In the genomic region with DNA sequence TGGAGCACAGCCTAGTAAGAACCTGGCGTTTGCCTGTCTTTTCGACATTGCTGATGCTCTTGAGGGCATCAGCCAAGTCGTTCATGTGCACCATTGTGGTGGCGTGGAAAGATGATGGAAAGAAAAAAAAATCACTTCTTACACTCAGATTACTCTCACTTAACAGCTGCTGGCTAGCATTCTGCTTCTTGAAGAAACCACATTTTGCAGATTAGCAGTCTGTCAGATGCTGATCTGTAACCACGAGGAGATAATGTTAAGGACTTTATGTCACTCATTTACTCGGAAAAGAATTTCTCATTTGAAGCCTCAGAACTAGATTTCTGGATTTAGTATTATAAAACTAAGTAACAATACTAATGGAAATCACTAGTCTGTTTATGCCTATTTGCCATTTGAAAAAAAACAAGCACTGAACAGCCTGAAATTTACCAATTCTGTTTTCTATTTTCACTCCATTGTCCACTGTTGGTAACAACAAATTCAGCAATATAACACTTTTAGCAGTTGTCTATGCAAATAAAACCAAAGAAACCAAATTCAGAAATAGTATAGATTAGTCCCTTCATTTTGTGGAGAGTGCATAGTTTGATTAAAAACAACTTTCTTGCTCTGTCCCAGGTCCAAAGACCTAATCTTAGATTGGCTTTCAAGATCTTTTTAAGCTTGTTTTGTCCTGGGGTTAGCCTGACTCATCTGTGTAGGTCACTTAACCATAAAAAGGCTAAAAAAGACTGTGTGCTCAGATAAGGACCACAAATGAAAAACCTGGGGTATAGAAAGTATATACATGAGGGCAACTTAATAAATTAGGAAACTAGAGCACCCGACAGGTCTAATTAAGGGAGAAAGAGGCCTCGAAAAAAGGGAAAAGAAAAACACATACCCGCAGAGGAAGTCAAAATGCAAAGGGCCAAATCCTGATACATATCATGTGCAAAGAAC, we compare ENCODE assay signal across 8 cellular contexts.
DNase-seq lines count a peak whose midpoint lies in the region; ATAC-seq and TF ChIP-seq lines count a peak whose summit lies in the region.

No MANE protein-coding gene starts in this region.

- peaks cover 6% of the 10 kb centered on the region for H3K36me3 Mint-ChIP-seq in activated naive CD8-positive, alpha-beta T cell treated with anti-CD3 and anti-CD28 coated beads, Interleukin-2, amount 50 U/mL, for 24 hours (ENCODE audit: low read depth)
- H3K36me3 Mint-ChIP-seq in activated naive CD8-positive, alpha-beta T cell treated with anti-CD3 and anti-CD28 coated beads for 36 hours = peaks cover 1% of the 10 kb centered on the region

- H3K9me3 ChIP-seq in aorta (ENCODE audit: control insufficient read depth, low read length) = no peaks in the 10 kb centered on the region

- peak overlapping the region; percentile 49 to 64 for H3K27ac ChIP-seq in aorta (ENCODE audit: low read depth in 1 of 2, low read length in 2 of 2)

- peaks cover 19% of the 10 kb centered on the region for H3K4me1 Mint-ChIP-seq in activated naive CD8-positive, alpha-beta T cell treated with anti-CD3 and anti-CD28 coated beads, Interleukin-2, amount 50 U/mL, for 24 hours
- H3K4me1 Mint-ChIP-seq in activated naive CD8-positive, alpha-beta T cell treated with anti-CD3 and anti-CD28 coated beads for 36 hours = peaks cover 13% of the 10 kb centered on the region

- H3K4me3 ChIP-seq in astrocyte of the spinal cord (ENCODE audit: low read depth, low read length) (no peak overlapping the region), aorta (ENCODE audit: low read length in 2 of 2) (no peak overlapping the region)

- H3K27ac Mint-ChIP-seq in activated naive CD8-positive, alpha-beta T cell treated with anti-CD3 and anti-CD28 coated beads, Interleukin-2, amount 50 U/mL, for 24 hours = peak overlapping the region; percentile 16
- H3K27ac Mint-ChIP-seq in activated naive CD8-positive, alpha-beta T cell treated with anti-CD3 and anti-CD28 coated beads for 36 hours = no peak overlapping the region

- no peak for TF ChIP-seq CTCF in astrocyte of the spinal cord (IDR thresholded peaks at IDR 0.05; ENCODE audit: low read depth, low read length)

- no peaks in the 10 kb centered on the region for H3K27me3 Mint-ChIP-seq in activated naive CD8-positive, alpha-beta T cell treated with anti-CD3 and anti-CD28 coated beads, Interleukin-2, amount 50 U/mL, for 24 hours
- no peaks in the 10 kb centered on the region for H3K27me3 Mint-ChIP-seq in activated naive CD8-positive, alpha-beta T cell treated with anti-CD3 and anti-CD28 coated beads for 36 hours

- 44 to 49% methylated on average over 9 of the region's 9 CpGs for WGBS in aorta, 2 donors

- H3K36me3 ChIP-seq in aorta (ENCODE audit: control insufficient read depth in 1 of 2, insufficient read depth in 2 of 2, low read length in 1 of 2) = no peaks in the 10 kb centered on the region

- H3K4me3 Mint-ChIP-seq in activated naive CD8-positive, alpha-beta T cell treated with anti-CD3 and anti-CD28 coated beads, Interleukin-2, amount 50 U/mL, for 24 hours = no peak overlapping the region
- H3K4me3 Mint-ChIP-seq in activated naive CD8-positive, alpha-beta T cell treated with anti-CD3 and anti-CD28 coated beads for 36 hours = no peak overlapping the region

- no peaks in the 10 kb centered on the region for H3K27me3 ChIP-seq in aorta (ENCODE audit: control insufficient read depth in 1 of 2, insufficient read depth in 2 of 2, low read length in 1 of 2)

- intact Hi-C loops in aorta (cut with DNase I) = no loop called here

- H3K4me1 ChIP-seq in aorta (ENCODE audit: control insufficient read depth in 1 of 2, insufficient read depth in 2 of 2, low read length in 2 of 2) = peaks cover 10 to 11% of the 10 kb centered on the region in 2 donors

- no peaks in the 10 kb centered on the region for H3K9me3 Mint-ChIP-seq in activated naive CD8-positive, alpha-beta T cell treated with anti-CD3 and anti-CD28 coated beads, Interleukin-2, amount 50 U/mL, for 24 hours
- no peaks in the 10 kb centered on the region for H3K9me3 Mint-ChIP-seq in activated naive CD8-positive, alpha-beta T cell treated with anti-CD3 and anti-CD28 coated beads for 36 hours

- ATAC-seq in activated naive CD8-positive, alpha-beta T cell treated with anti-CD3 and anti-CD28 coated beads, Interleukin-2, amount 50 U/mL, for 24 hours = peak; percentile 52
- ATAC-seq in HG03108 (IDR thresholded peaks at IDR 0.05; ENCODE audit: unreplicated experiment) (peak; percentile 90), aorta (ENCODE audit: low FRiP score) (no peak)

- in situ Hi-C loops in astrocyte of the spinal cord (cut with HindIII; ENCODE audit: low sequenced_read_pairs) = no loop called here

- DNase-seq in activated naive CD8-positive, alpha-beta T cell treated with anti-CD3 and anti-CD28 coated beads, Interleukin-2, amount 50 U/mL, for 24 hours = no peak
- DNase-seq in activated naive CD8-positive, alpha-beta T cell treated with anti-CD3 and anti-CD28 coated beads for 36 hours = no peak
- DNase-seq in astrocyte of the spinal cord (ENCODE audit: low read depth, low spot score) (peak; percentile 27), aorta (no peak), MV-4-11 (lab: John Stamatoyannopoulos, UW) (no peak), NCI-H2227 (lab: John Stamatoyannopoulos, UW; ENCODE audit: unreplicated experiment) (no peak), SKM-1 (lab: John Stamatoyannopoulos, UW; ENCODE audit: unreplicated experiment) (no peak)
